Comparison of ENCODE assay signal across 23 cellular contexts in genomic region chrX:133881893-133882292, GRCh38.
"Had no signal": no experiment of that assay in that cellular context is flagged by ENCODE, and none has a peak within 500 bp of the region (broad histone marks: within the 10 kb centered on the region; RNA-seq: fewer than 3 reads in every experiment).

No MANE protein-coding gene starts in this region.

- H3K36me3 Mint-ChIP-seq: brain; naive thymus-derived CD8-positive, alpha-beta T cell had no signal

- H3K4me3 ChIP-seq: dorsolateral prefrontal cortex, left ventricle myocardium inferior, prostate gland, right atrium auricular region, stomach had no signal

- FAIRE-seq: colon, TTC549 had no signal

- H3K4me1 ChIP-seq: left ventricle myocardium inferior, prostate gland, right atrium auricular region, stomach had no signal

- H3K9me3 ChIP-seq: left ventricle myocardium inferior, prostate gland, right atrium auricular region, stomach had no signal

- H3K27me3 Mint-ChIP-seq: activated B cell treated with CpG ODN at 0.5 μM for 24 hours; naive thymus-derived CD8-positive, alpha-beta T cell had no signal

- ATAC-seq: naive thymus-derived CD8-positive, alpha-beta T cell had no signal

- H3K4me1 Mint-ChIP-seq: activated B cell treated with CpG ODN at 0.5 μM for 24 hours; activated CD4-positive, alpha-beta memory T cell treated with anti-CD3 and anti-CD28 coated beads, Interleukin-2, amount 10 ng/mL, durations not matched to agents 7 days and 5 days; naive thymus-derived CD8-positive, alpha-beta T cell had no signal

- H3K27ac ChIP-seq: dorsolateral prefrontal cortex, epithelial cell of prostate, left ventricle myocardium inferior, prostate gland, right atrium auricular region, stomach had no signal

- H3K27ac Mint-ChIP-seq: activated B cell treated with CpG ODN at 0.5 μM for 24 hours; activated CD4-positive, alpha-beta memory T cell treated with anti-CD3 and anti-CD28 coated beads, Interleukin-2, amount 10 ng/mL, durations not matched to agents 7 days and 5 days; activated T-helper 2 cell treated with anti-CD3 and anti-CD28 coated beads, Interferon-gamma antibody, Interleukin-2, Interleukin-4, amounts not matched to agents 10 μg/mL and 5 μg/mL and 100 μg/mL, durations not matched to agents 14 hours and 24 hours and 36 hours; naive thymus-derived CD8-positive, alpha-beta T cell had no signal

- DNase-seq: activated B cell treated with CpG ODN at 0.5 μM for 24 hours; activated CD4-positive, alpha-beta memory T cell treated with anti-CD3 and anti-CD28 coated beads, Interleukin-2, amount 10 ng/mL, durations not matched to agents 7 days and 5 days; activated CD4-positive, alpha-beta T cell treated with anti-CD3 and anti-CD28 coated beads for 4 hours; activated naive CD4-positive, alpha-beta T cell treated with Interleukin-2 at 50 U/mL for 16 hours; activated T-cell treated with anti-CD3 and anti-CD28 coated beads, Interleukin-2, amount 50 U/mL, for 1 hour; caudate nucleus; dorsolateral prefrontal cortex; foreskin fibroblast; left ventricle myocardium inferior; mammary epithelial cell; naive thymus-derived CD8-positive, alpha-beta T cell; occipital lobe; stimulated activated CD4-positive, alpha-beta T cell treated with anti-CD3 and anti-CD28 coated beads, Interleukin-2, amount 100 ng/mL, for 24 hours; stomach; SW 1271; trophoblast cell had no signal

- H3K36me3 ChIP-seq: left ventricle myocardium inferior, prostate gland, right atrium auricular region, stomach had no signal

- H3K9me3 Mint-ChIP-seq: activated B cell treated with CpG ODN at 0.5 μM for 24 hours; activated CD4-positive, alpha-beta memory T cell treated with anti-CD3 and anti-CD28 coated beads, Interleukin-2, amount 10 ng/mL, durations not matched to agents 7 days and 5 days; activated T-helper 2 cell treated with anti-CD3 and anti-CD28 coated beads, Interferon-gamma antibody, Interleukin-2, Interleukin-4, amounts not matched to agents 10 μg/mL and 5 μg/mL and 100 μg/mL, durations not matched to agents 14 hours and 24 hours and 36 hours; naive thymus-derived CD8-positive, alpha-beta T cell had no signal

- H3K4me3 Mint-ChIP-seq: activated B cell treated with CpG ODN at 0.5 μM for 24 hours; activated CD4-positive, alpha-beta memory T cell treated with anti-CD3 and anti-CD28 coated beads, Interleukin-2, amount 10 ng/mL, durations not matched to agents 7 days and 5 days; brain; naive thymus-derived CD8-positive, alpha-beta T cell had no signal

- H3K27me3 ChIP-seq: right atrium auricular region, stomach had no signal
